Comparison of ENCODE assay signal across 10 cellular contexts in the genomic region with DNA sequence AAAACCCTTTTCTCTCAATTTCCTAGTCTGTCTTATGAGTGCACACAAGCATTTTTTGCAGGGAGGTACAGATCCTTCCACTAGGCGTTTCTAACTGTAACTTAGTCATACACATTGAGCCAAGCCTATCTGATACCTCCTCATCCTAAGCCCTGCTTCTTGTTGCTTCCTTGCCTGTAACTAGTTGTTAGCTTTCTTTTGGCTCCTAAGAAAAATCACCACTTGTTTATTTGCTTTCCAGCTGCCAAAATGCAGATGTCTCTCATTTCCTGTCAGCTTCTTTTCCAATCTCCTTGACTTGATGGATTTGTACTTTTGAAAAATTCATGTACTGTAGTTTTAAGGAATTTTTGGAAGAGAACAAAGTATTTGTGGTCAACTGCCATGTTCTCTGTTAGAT.
DNase-seq lines count a peak whose midpoint lies in the region; ATAC-seq and TF ChIP-seq lines count a peak whose summit lies in the region.
"Had no signal": no experiment of that assay in that cellular context is flagged by ENCODE, and none has a peak within 500 bp of the region (broad histone marks: within the 10 kb centered on the region; RNA-seq: fewer than 3 reads in every experiment).

No MANE protein-coding gene starts in this region.

- no peak for TF ChIP-seq CTCF in PC-3 (conservative IDR thresholded peaks at IDR 0.05; ENCODE audit: low read depth, low read length)
- TF ChIP-seq CTCF in choroid plexus epithelial cell (conservative IDR thresholded peaks at IDR 0.05; ENCODE audit: low read depth, low read length) = no peak

- no peaks in the 10 kb centered on the region for H3K9me3 ChIP-seq in PC-3 (ENCODE audit: low read length)
- H3K9me3 ChIP-seq in naive thymus-derived CD4-positive, alpha-beta T cell (ENCODE audit: control insufficient read depth in 2 of 3, low read length in 3 of 3) = no peaks in the 10 kb centered on the region

- H3K9me3 Mint-ChIP-seq in naive thymus-derived CD4-positive, alpha-beta T cell = peaks cover 0 to 1% (median 0%) of the 10 kb centered on the region in 11 donors
- H3K9me3 Mint-ChIP-seq: naive B cell had no signal

- no peak overlapping the region for H3K9ac ChIP-seq in PC-3 (ENCODE audit: low read length)

- peaks cover 9 to 38% (median 27%) of the 10 kb centered on the region in 7 donors for H3K4me1 Mint-ChIP-seq in naive thymus-derived CD4-positive, alpha-beta T cell

- peak; percentile 30 for DNase-seq in EL
- peak; percentile 30 for DNase-seq in PC-3
- DNase-seq in choroid plexus epithelial cell (ENCODE audit: low read depth) = peak; percentile 58
- DNase-seq in naive thymus-derived CD4-positive, alpha-beta T cell = no peak
- DNase-seq in AML-193 (lab: John Stamatoyannopoulos, UW) = no peak
- no peak for DNase-seq in stimulated activated CD4-positive, alpha-beta T cell treated with anti-CD3 and anti-CD28 coated beads, Interleukin-2, amount 100 ng/mL, for 48 hours
- DNase-seq: activated effector memory CD4-positive, alpha-beta T cell treated with anti-CD3 and anti-CD28 coated beads, Interleukin-2, amount 50 U/mL, for 16 hours; naive B cell had no signal

- no peak overlapping the region for H2AFZ ChIP-seq in PC-3 (ENCODE audit: low read length)

- no peak overlapping the region for H3K4me2 ChIP-seq in PC-3 (ENCODE audit: low read length)

- peaks cover 12 to 47% (median 20%) of the 10 kb centered on the region in 5 donors for H3K36me3 Mint-ChIP-seq in naive thymus-derived CD4-positive, alpha-beta T cell

- H3K27ac Mint-ChIP-seq in naive thymus-derived CD4-positive, alpha-beta T cell = peak overlapping the region in 5 of 9 donors; percentile 21 to 51 (median 47)

- no peaks in the 10 kb centered on the region for H3K36me3 ChIP-seq in PC-3 (ENCODE audit: low read depth, low read length)
- H3K36me3 ChIP-seq in naive thymus-derived CD4-positive, alpha-beta T cell (ENCODE audit: control insufficient read depth in 2 of 3, insufficient read depth in 3 of 3, low read length in 3 of 3) = peaks cover 13 to 63% (median 14%) of the 10 kb centered on the region in 3 experiments

- BruUV-seq in PC-3 (replicated peaks; lab: Mats Ljungman, UMichigan) = no TSS peak

- CTCF ChIA-PET in PC-3 (lab: Charles Lee) = no interaction called here
- CTCF ChIA-PET in naive thymus-derived CD4-positive, alpha-beta T cell (lab: Charles Lee) = interaction anchor here (0.9 to 1.3 kb wide), 2 partner anchors 13 to 317 kb away, joined by 3 to 5 read pairs; no protein-coding TSS in a partner anchor

- H3K27me3 ChIP-seq in PC-3 (ENCODE audit: low read length) = no peaks in the 10 kb centered on the region
- no peaks in the 10 kb centered on the region for H3K27me3 ChIP-seq in naive thymus-derived CD4-positive, alpha-beta T cell (ENCODE audit: control insufficient read depth in 2 of 2, insufficient read depth in 2 of 2, low read length in 2 of 2)

- ATAC-seq in PC-3 = peak; percentile 75
- ATAC-seq in naive thymus-derived CD4-positive, alpha-beta T cell = no peak
- no peak for ATAC-seq in GM21737 (IDR thresholded peaks at IDR 0.05; ENCODE audit: unreplicated experiment)
- no peak for ATAC-seq in HG02870 (IDR thresholded peaks at IDR 0.05; ENCODE audit: unreplicated experiment)

- H3K79me2 ChIP-seq in PC-3 (ENCODE audit: low read length) = no peaks in the 10 kb centered on the region

- intact Hi-C loops in PC-3 (cut with micrococcal nuclease) = no loop called here
- intact Hi-C loops in naive thymus-derived CD4-positive, alpha-beta T cell (cut with micrococcal nuclease) = no loop called here

- H3F3A ChIP-seq in PC-3 (ENCODE audit: low read length, unreplicated experiment) = no peaks in the 10 kb centered on the region

- H3K27me3 Mint-ChIP-seq in naive thymus-derived CD4-positive, alpha-beta T cell = no peaks in the 10 kb centered on the region
- H3K27me3 Mint-ChIP-seq: naive B cell had no signal

- no peak overlapping the region for H3K4me3 Mint-ChIP-seq in naive thymus-derived CD4-positive, alpha-beta T cell
- H3K4me3 Mint-ChIP-seq: naive B cell had no signal

- H4K20me1 ChIP-seq in PC-3 (ENCODE audit: low read length) = no peaks in the 10 kb centered on the region

- no peak overlapping the region for H3K4me3 ChIP-seq in PC-3 (ENCODE audit: low read length)
- no peak overlapping the region for H3K4me3 ChIP-seq in choroid plexus epithelial cell (ENCODE audit: low read depth, low read length)
- no peak overlapping the region for H3K4me3 ChIP-seq in naive thymus-derived CD4-positive, alpha-beta T cell (ENCODE audit: low read length)

- H3K9me2 ChIP-seq in PC-3 (replicated peaks; ENCODE audit: low read length) = no peaks in the 10 kb centered on the region

- H3K27ac ChIP-seq in PC-3 (ENCODE audit: low read length) = no peak overlapping the region
- no peak overlapping the region for H3K27ac ChIP-seq in naive thymus-derived CD4-positive, alpha-beta T cell (ENCODE audit: low read depth, low read length)

- peaks cover 23% of the 10 kb centered on the region for H3K4me1 ChIP-seq in PC-3 (ENCODE audit: insufficient read depth, low read length)
- peaks cover 0 to 6% of the 10 kb centered on the region in 2 donors for H3K4me1 ChIP-seq in naive thymus-derived CD4-positive, alpha-beta T cell (ENCODE audit: control insufficient read depth in 2 of 2, insufficient read depth in 2 of 2, low read length in 2 of 2)

- POLR2A ChIA-PET in PC-3 (lab: Charles Lee; ENCODE audit: unreplicated experiment) = interaction anchor here (0.5 kb wide), 1 partner anchor 22 kb away, joined by 3 read pairs; no protein-coding TSS in a partner anchor
- POLR2A ChIA-PET in naive thymus-derived CD4-positive, alpha-beta T cell (lab: Charles Lee) = interaction anchor here (0.6 to 0.8 kb wide), 2 partner anchors 15 to 16 kb away, joined by 3 read pairs; no protein-coding TSS in a partner anchor

Comparison
In these comparisons a context has a peak if more than half of its experiments do, and no peak if none do; other contexts are left out.
1. DNase-seq: peak in EL (single experiment), PC-3 (single experiment) and choroid plexus epithelial cell (single experiment); none in naive thymus-derived CD4-positive, alpha-beta T cell (0 of 9), AML-193 (0 of 2) and stimulated activated CD4-positive, alpha-beta T cell treated with anti-CD3 and anti-CD28 coated beads, Interleukin-2, amount 100 ng/mL, for 48 hours (0 of 2).